In genomic region chr20:53181866-53182376, GRCh38 we compare ENCODE assay signal across 33 cellular contexts.
A peak's percentile ranks its signal among the peaks of the same experiment; 100 is the strongest.
DNase-seq lines count a peak whose midpoint lies in the region; ATAC-seq, FAIRE-seq and TF ChIP-seq lines count a peak whose summit lies in the region.
"Had no signal": no experiment of that assay in that cellular context is flagged by ENCODE, and none has a peak within 500 bp of the region (broad histone marks: within the 10 kb centered on the region; RNA-seq: fewer than 3 reads in every experiment).

No MANE protein-coding gene starts in this region.

- TF ChIP-seq POLR2A in HepG2 (IDR thresholded peaks at IDR 0.05; ENCODE audit: insufficient read depth in 1 of 2, low read depth in 2 of 2, low read length in 2 of 2) (no peak), right lobe of liver (IDR thresholded peaks at IDR 0.05) (no peak), K562 (conservative IDR thresholded peaks at IDR 0.05) (no peak)

- no peak for FAIRE-seq in HepG2 (lab: Jason Lieb, UNC)
- no peak for FAIRE-seq in K562 (lab: Jason Lieb, UNC)
- FAIRE-seq: A204.1, A549, D721Med had no signal

- TF ChIP-seq EP300 in HepG2 (IDR thresholded peaks at IDR 0.05; ENCODE audit: low read depth in 2 of 2, low read length in 2 of 2), result no peak
- no peak for TF ChIP-seq EP300 in HepG2 (CRISPR knock-in tag; IDR thresholded peaks at IDR 0.05; ENCODE audit: borderline replicate concordance)
- no peak for TF ChIP-seq EP300 in K562 (IDR thresholded peaks at IDR 0.05; ENCODE audit: low read length)

- TF ChIP-seq CTCF in HepG2 (CRISPR knock-in tag; IDR thresholded peaks at IDR 0.05) (no peak), right lobe of liver (IDR thresholded peaks at IDR 0.05) (no peak), HEK293 (tag by site-specific recombination; IDR thresholded peaks at IDR 0.05) (no peak), K562 (IDR thresholded peaks at IDR 0.05 in 2 of 3, conservative IDR thresholded peaks at IDR 0.05 in 1 of 3; ENCODE audit: insufficient read depth in 2 of 3, low read depth in 1 of 3, low read length in 3 of 3) (no peak)

- CTCF ChIA-PET in HepG2 (lab: Yijun Ruan, JAX; ENCODE audit: low intra/inter-chr PET ratio, low total read pairs), result no interaction called here
- CTCF ChIA-PET in HEK293 (lab: Yijun Ruan, JAX), result no interaction called here
- CTCF ChIA-PET in K562 (lab: Yijun Ruan, JAX; ENCODE audit: low intra/inter-chr PET ratio), result no interaction called here

- H3K27me3 ChIP-seq in HepG2 (ENCODE audit: control insufficient read depth in 1 of 2, insufficient read depth in 2 of 2, low read length in 2 of 2) (no peaks in the 10 kb centered on the region; a peak in 2 of 5 replicates), right lobe of liver (no peaks in the 10 kb centered on the region), K562 (ENCODE audit: control insufficient read depth in 2 of 2, insufficient read depth in 2 of 2, low read length in 2 of 2) (no peaks in the 10 kb centered on the region)
- H3K27me3 ChIP-seq: BE2C; BLaER1; BLaER1 treated with 17β-estradiol and CSF1 and Interleukin-3, amounts not matched to agents 10 nM and 100 nM had no signal

- TF ChIP-seq RAD21 in HepG2 (CRISPR knock-in tag; IDR thresholded peaks at IDR 0.05), result no peak
- no peak for TF ChIP-seq RAD21 in K562 (CRISPR knock-in tag; conservative IDR thresholded peaks at IDR 0.05 in 1 of 2, IDR thresholded peaks at IDR 0.05 in 1 of 2)

- DNase-seq in HepG2 (ENCODE audit: low spot score), result no peak
- DNase-seq in right lobe of liver, result no peak
- DNase-seq in K562 (ENCODE audit: extremely low read depth in 1 of 4, low spot score in 3 of 4), result no peak
- DNase-seq in cardiac septum (ENCODE audit: low spot score), result no peak
- no peak for DNase-seq in foreskin melanocyte
- DNase-seq: 8988T; ACHN; AML-193; BE2C; C1 segment of cervical spinal cord; Caco-2; Calu3; CD4-positive, alpha-beta memory T cell; CD4-positive, alpha-beta T cell; CD4-positive, CD25-positive, alpha-beta regulatory T cell; CD8-positive, alpha-beta memory T cell; CD8-positive, alpha-beta T cell; COR-L47; DMS 273 treated with DMSO at 0.1 percent for 48 hours; DMS153; DMS53; DMS79; DMS79 treated with DMSO at 0.1 percent for 48 hours; DND-41; EL had no signal

- H3K4me3 ChIP-seq in HepG2 (replicated peaks in 1 of 3; ENCODE audit: insufficient read depth in 1 of 3, low read depth in 2 of 3, low read length in 3 of 3) (no peak overlapping the region), right lobe of liver (no peak overlapping the region), HEK293 (ENCODE audit: low read depth, low read length) (no peak overlapping the region), K562 (no peak overlapping the region)
- H3K4me3 ChIP-seq: A549; BLaER1; BLaER1 treated with 17β-estradiol and CSF1 and Interleukin-3, amounts not matched to agents 10 nM and 100 nM had no signal

- no peaks in the 10 kb centered on the region for H4K20me1 ChIP-seq in HepG2 (ENCODE audit: insufficient read depth, low read length)
- H4K20me1 ChIP-seq in K562 (replicated peaks; ENCODE audit: control insufficient read depth, insufficient read depth, low read length), result no peaks in the 10 kb centered on the region
- H4K20me1 ChIP-seq: BLaER1; BLaER1 treated with 17β-estradiol and CSF1 and Interleukin-3, amounts not matched to agents 10 nM and 100 nM had no signal

- H3K4me2 ChIP-seq in HepG2 (ENCODE audit: low read depth, low read length) (no peak overlapping the region), K562 (ENCODE audit: insufficient read depth, low read length) (no peak overlapping the region)
- H3K4me2 ChIP-seq: A549; BLaER1; BLaER1 treated with 17β-estradiol and CSF1 and Interleukin-3, amounts not matched to agents 10 nM and 100 nM had no signal

- in situ Hi-C loops in HepG2 (cut with HindIII; ENCODE audit: extremely low pct_ligation_motif_present, low pct_unique_long_range_greater_than_20kb) (no loop called here), K562 (cut with MboI) (no loop called here)

- intact Hi-C loops in HepG2 (cut with micrococcal nuclease; ENCODE audit: unreplicated experiment), result no loop called here
- intact Hi-C loops in right lobe of liver (cut with DNase I), result no loop called here
- intact Hi-C loops in K562 (cut with micrococcal nuclease), result no loop called here
- intact Hi-C loops in cardiac septum (cut with DNase I), result no loop called here

- no peaks in the 10 kb centered on the region for H3K9me1 ChIP-seq in K562 (ENCODE audit: control insufficient read depth, insufficient read depth, low read length)

- BruUV-seq in HepG2 (replicated peaks; lab: Mats Ljungman, UMichigan), result no TSS peak
- no TSS peak for BruUV-seq in K562 (replicated peaks; lab: Mats Ljungman, UMichigan)

- POLR2A ChIA-PET in HepG2 (lab: Yijun Ruan, JAX) (no interaction called here), HEK293 (lab: Yijun Ruan, JAX) (no interaction called here), K562 (lab: Yijun Ruan, JAX) (no interaction called here)

- H3K9ac ChIP-seq in HepG2 (ENCODE audit: insufficient read depth, low read depth, low read length) (no peak overlapping the region), K562 (ENCODE audit: insufficient read depth in 1 of 2, low read depth in 2 of 2, low read length in 2 of 2) (no peak overlapping the region)
- H3K9ac ChIP-seq: BLaER1; BLaER1 treated with 17β-estradiol and CSF1 and Interleukin-3, amounts not matched to agents 10 nM and 100 nM had no signal

- H3K9me3 ChIP-seq in HepG2 (ENCODE audit: low read length) (no peaks in the 10 kb centered on the region), right lobe of liver (no peaks in the 10 kb centered on the region), HEK293 (ENCODE audit: control insufficient read depth, insufficient read depth, low read depth, low read length) (no peaks in the 10 kb centered on the region), K562 (replicated peaks; ENCODE audit: control insufficient read depth, insufficient read depth, low read depth, low read length) (no peaks in the 10 kb centered on the region)
- H3K9me3 ChIP-seq: A549; BE2C; BLaER1; BLaER1 treated with 17β-estradiol and CSF1 and Interleukin-3, amounts not matched to agents 10 nM and 100 nM; Caco-2 had no signal

- no peaks in the 10 kb centered on the region for H3K79me2 ChIP-seq in HepG2 (ENCODE audit: insufficient read depth, low read length)
- no peaks in the 10 kb centered on the region for H3K79me2 ChIP-seq in K562 (ENCODE audit: control insufficient read depth, insufficient read depth, low read length)

- no peak overlapping the region for H3K27ac ChIP-seq in HepG2 (ENCODE audit: extremely low read length, insufficient read depth, low read length)
- no peak overlapping the region for H3K27ac ChIP-seq in right lobe of liver
- H3K27ac ChIP-seq in HEK293 (ENCODE audit: extremely low read depth, low read depth, low read length), result no peak overlapping the region
- H3K27ac ChIP-seq in K562 (ENCODE audit: extremely low read depth, low read depth, low read length), result no peak overlapping the region
- H3K27ac ChIP-seq: 22Rv1; A549; BLaER1; BLaER1 treated with 17β-estradiol and CSF1 and Interleukin-3, amounts not matched to agents 10 nM and 100 nM; C4-2B had no signal

- 36% methylated on average over 3 of the region's 3 CpGs for WGBS in HepG2 (ENCODE audit: low lambda C conversion rate)
- WGBS in right lobe of liver (ENCODE audit: insufficient coverage, low coverage, low lambda C conversion rate, missing lambda C conversion rate), result 80% methylated on average over 3 of the region's 3 CpGs
- 100% methylated on average over 3 of the region's 3 CpGs for WGBS in K562 (ENCODE audit: insufficient coverage, low coverage, missing lambda C conversion rate)

- H3K4me1 ChIP-seq in HepG2 (ENCODE audit: insufficient read depth, low read length) (no peaks in the 10 kb centered on the region), right lobe of liver (no peaks in the 10 kb centered on the region), HEK293 (ENCODE audit: control insufficient read depth, insufficient read depth, low read length) (no peaks in the 10 kb centered on the region), K562 (replicated peaks in 1 of 2; ENCODE audit: control insufficient read depth in 2 of 2, insufficient read depth in 2 of 2, low read length in 2 of 2) (peaks cover 0 to 26% of the 10 kb centered on the region in 2 experiments; a peak in 3 of 5 replicates)
- H3K4me1 ChIP-seq: A549, BE2C, Caco-2 had no signal

- H2AFZ ChIP-seq in HepG2 (ENCODE audit: low read length) (no peak overlapping the region), K562 (ENCODE audit: low read depth, low read length) (no peak overlapping the region)

- ATAC-seq in HepG2 (no peak), right lobe of liver (no peak), K562 (no peak)
- ATAC-seq: A549; CD8-positive, alpha-beta T cell had no signal

- H3K36me3 ChIP-seq in HepG2 (replicated peaks in 1 of 2; ENCODE audit: control insufficient read depth in 1 of 2, insufficient read depth in 2 of 2, low read length in 2 of 2) (no peaks in the 10 kb centered on the region), right lobe of liver (peaks cover 0 to 3% (median 0%) of the 10 kb centered on the region in 4 donors), HEK293 (ENCODE audit: control insufficient read depth in 2 of 2, insufficient read depth in 1 of 2, low read length in 2 of 2) (no peaks in the 10 kb centered on the region), K562 (ENCODE audit: control insufficient read depth, insufficient read depth, low read length) (no peaks in the 10 kb centered on the region)
- H3K36me3 ChIP-seq: BE2C; BLaER1; BLaER1 treated with 17β-estradiol and CSF1 and Interleukin-3, amounts not matched to agents 10 nM and 100 nM had no signal

TF ChIP-seq in HEK293, 187 proteins besides CTCF, POLR2A, EP300 and RAD21 (continues in another document):
- TF ChIP-seq ZNF366 (tag by site-specific recombination; conservative IDR thresholded peaks at IDR 0.05), result peak; percentile 83

TF ChIP-seq in K562, 482 proteins besides CTCF, POLR2A, EP300 and RAD21:
- TF ChIP-seq TCF7L2 (IDR thresholded peaks at IDR 0.05; ENCODE audit: low read depth, low read length) (no peak), ZKSCAN1 (IDR thresholded peaks at IDR 0.05; ENCODE audit: low read depth, low read length) (0 out of 2 replicates have a peak, but pooled peaks have one; percentile 29), ZNF512 (tag; IDR thresholded peaks at IDR 0.05) (peak; percentile 83)

Comparison
In these comparisons a context has a peak if more than half of its experiments do, and no peak if none do; other contexts are left out.
1. Of the 241 proteins assayed by ChIP-seq in both HepG2 and K562: peak only in HepG2: FOXK2, HNRNPK, PCBP2 and U2AF2; only in K562: ZKSCAN1 and ZNF512; in both: none; in neither: 235.